ENCODE assay signal across 25 cellular contexts in the genomic region with DNA sequence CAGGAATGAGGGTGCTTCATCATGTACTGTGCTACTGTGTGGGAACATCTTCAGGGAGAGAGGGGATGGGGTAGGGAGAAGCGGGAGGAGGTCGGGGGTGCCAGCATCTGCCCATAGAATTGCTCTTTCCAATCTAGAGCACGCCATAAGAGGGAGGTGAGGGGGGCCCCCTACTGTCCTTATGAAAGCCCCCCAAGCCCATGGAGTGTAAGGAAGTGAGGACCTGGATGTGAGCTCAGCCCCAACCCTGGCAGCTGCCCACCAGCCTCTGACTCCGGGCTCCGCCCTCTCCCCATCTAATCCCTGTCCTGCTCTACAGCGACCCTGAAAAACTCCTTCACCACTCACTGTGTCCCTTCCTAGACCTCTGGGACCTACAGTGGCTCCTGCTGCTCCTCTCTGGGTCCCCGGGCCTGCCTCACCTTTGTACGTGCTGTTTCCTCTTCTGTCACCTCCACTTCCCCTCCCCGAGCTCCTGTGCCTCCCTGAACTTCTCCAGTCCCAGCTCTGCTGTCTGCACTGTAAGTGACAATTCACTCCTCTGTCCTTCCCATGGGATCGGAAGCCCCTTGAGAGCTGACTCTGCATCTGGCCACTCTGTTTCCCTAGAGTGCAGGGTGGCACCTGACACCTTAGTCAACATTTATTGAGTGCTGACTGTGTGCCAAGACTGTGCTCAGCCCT.
DNase-seq lines count a peak whose midpoint lies in the region; TF ChIP-seq lines count a peak whose summit lies in the region.
"Had no signal": no experiment of that assay in that cellular context is flagged by ENCODE, and none has a peak within 500 bp of the region (broad histone marks: within the 10 kb centered on the region; RNA-seq: fewer than 3 reads in every experiment).

No MANE protein-coding gene starts in this region.

- CTCF ChIA-PET in SK-N-SH (lab: Yijun Ruan, JAX), result interaction anchor here (0.6 to 0.9 kb wide), 2 partner anchors 90 to 180 kb away, joined by 3 read pairs; no protein-coding TSS in a partner anchor

- H2AFZ ChIP-seq in SK-N-SH (ENCODE audit: low read depth), result no peak overlapping the region

- H4K20me1 ChIP-seq in SK-N-SH (ENCODE audit: insufficient read depth), result no peaks in the 10 kb centered on the region

- no peaks in the 10 kb centered on the region for H3K36me3 Mint-ChIP-seq in endodermal cell (ENCODE audit: low read depth)
- H3K36me3 Mint-ChIP-seq: activated naive CD4-positive, alpha-beta T cell treated with anti-CD3 and anti-CD28 coated beads, Interleukin-2, amount 50 U/mL, for 24 hours; CD4-positive, alpha-beta memory T cell; type B pancreatic cell had no signal

- H3K27me3 ChIP-seq in endodermal cell (ENCODE audit: control insufficient read depth, insufficient read depth, low read length, poor library complexity, severe bottlenecking), result no peaks in the 10 kb centered on the region
- no peaks in the 10 kb centered on the region; the same call in 1 of the 2 replicates for H3K27me3 ChIP-seq in SK-N-SH (ENCODE audit: insufficient read depth)

- peaks cover 8% of the 10 kb centered on the region for H3K9me3 Mint-ChIP-seq in endodermal cell
- H3K9me3 Mint-ChIP-seq: activated naive CD4-positive, alpha-beta T cell treated with anti-CD3 and anti-CD28 coated beads, Interleukin-2, amount 50 U/mL, for 24 hours; CD4-positive, alpha-beta memory T cell; nephron progenitor cell; T-helper 2 cell treated with Interferon-gamma antibody and Interleukin-4, amounts not matched to agents 5 μg/mL and 100 μg/mL, for 36 hours; type B pancreatic cell had no signal

- no peak for TF ChIP-seq RAD21 in SK-N-SH (IDR thresholded peaks at IDR 0.05; ENCODE audit: low read length)

- POLR2A ChIA-PET in SK-N-SH (lab: Yijun Ruan, JAX), result no interaction called here

- H3K79me2 ChIP-seq in SK-N-SH (ENCODE audit: insufficient read depth), result no peaks in the 10 kb centered on the region

- no peaks in the 10 kb centered on the region for H3K9me2 ChIP-seq in SK-N-SH

- H3K27ac ChIP-seq in endodermal cell (ENCODE audit: low read depth, low read length), result no peak overlapping the region
- no peak overlapping the region for H3K27ac ChIP-seq in SK-N-SH (ENCODE audit: low read depth in 2 of 2, low read length in 1 of 2)
- H3K27ac ChIP-seq: gastroesophageal sphincter, psoas muscle had no signal

- no peak overlapping the region for H3K27ac Mint-ChIP-seq in endodermal cell
- H3K27ac Mint-ChIP-seq: activated naive CD4-positive, alpha-beta T cell treated with anti-CD3 and anti-CD28 coated beads, Interleukin-2, amount 50 U/mL, for 24 hours; CD4-positive, alpha-beta memory T cell; nephron progenitor cell; T-helper 2 cell treated with Interferon-gamma antibody and Interleukin-4, amounts not matched to agents 5 μg/mL and 100 μg/mL, for 36 hours; type B pancreatic cell had no signal

- TF ChIP-seq CTCF in endodermal cell (conservative IDR thresholded peaks at IDR 0.05) (no peak), SK-N-SH (IDR thresholded peaks at IDR 0.05) (no peak)

- no peak for TF ChIP-seq EP300 in SK-N-SH (IDR thresholded peaks at IDR 0.05; ENCODE audit: borderline replicate concordance in 1 of 2, low read depth in 1 of 2, low read length in 1 of 2)

- 90 to 96% methylated on average over 2 to 10 of the region's 10 CpGs for WGBS in endodermal cell (ENCODE audit: insufficient coverage in 1 of 2, insufficient read length in 1 of 2), 2 experiments
- WGBS in SK-N-SH (ENCODE audit: low lambda C conversion rate), result 40% methylated on average over 9 of the region's 10 CpGs

- H3K9me3 ChIP-seq in endodermal cell (ENCODE audit: control insufficient read depth, low read length), result peaks cover 6% of the 10 kb centered on the region
- H3K9me3 ChIP-seq in SK-N-SH, result no peaks in the 10 kb centered on the region
- H3K9me3 ChIP-seq: gastroesophageal sphincter, mucosa of descending colon, psoas muscle had no signal

- intact Hi-C loops in posterior vena cava (cut with DNase I), result no loop called here

- H3K9ac ChIP-seq in endodermal cell (ENCODE audit: extremely low read depth, low read length, poor library complexity, severe bottlenecking) (no peak overlapping the region), SK-N-SH (no peak overlapping the region)

- H3K4me1 Mint-ChIP-seq in endodermal cell, result peaks cover 13% of the 10 kb centered on the region
- H3K4me1 Mint-ChIP-seq: activated naive CD4-positive, alpha-beta T cell treated with anti-CD3 and anti-CD28 coated beads, Interleukin-2, amount 50 U/mL, for 24 hours; CD4-positive, alpha-beta memory T cell had no signal

- no peak overlapping the region for H3K4me3 ChIP-seq in endodermal cell (ENCODE audit: low read length)
- no peak overlapping the region for H3K4me3 ChIP-seq in SK-N-SH (ENCODE audit: low read depth in 2 of 2, low read length in 1 of 2)
- H3K4me3 ChIP-seq: gastroesophageal sphincter, mucosa of descending colon, psoas muscle had no signal

- H3K4me1 ChIP-seq in endodermal cell (ENCODE audit: control insufficient read depth, insufficient read depth, low read length) (peaks cover 3% of the 10 kb centered on the region), SK-N-SH (ENCODE audit: control insufficient read depth in 1 of 2, insufficient read depth in 2 of 2, low read depth in 1 of 2, low read length in 1 of 2) (peaks cover 0 to 31% of the 10 kb centered on the region in 2 experiments; a peak in 1 of 4 replicates)
- H3K4me1 ChIP-seq: psoas muscle had no signal

- DNase-seq in NCI-H345 (lab: John Stamatoyannopoulos, UW), result peak; percentile 14
- DNase-seq in NCI-H345 treated with DMSO at 0.1 percent for 48 hours (lab: John Stamatoyannopoulos, UW; ENCODE audit: unreplicated experiment), result no peak
- DNase-seq in NCI-H2171 treated with DMSO at 0.1 percent for 48 hours (lab: John Stamatoyannopoulos, UW), result peak; percentile 90
- DNase-seq in endodermal cell, result peak; percentile 29
- peak; percentile 58 for DNase-seq in posterior vena cava (ENCODE audit: low spot score)
- DNase-seq in hypothalamus (lab: John Stamatoyannopoulos, UW), result no peak
- no peak for DNase-seq in SK-N-SH
- no peak for DNase-seq in HPDE6-E6E7 (ENCODE audit: extremely low spot score)
- DNase-seq: activated CD4-positive, alpha-beta T cell treated with anti-CD3 and anti-CD28 coated beads for 48 hours; AML-193; CD4-positive, alpha-beta memory T cell; cortex of kidney; DMS 273 treated with DMSO at 0.1 percent for 48 hours; IMR-90; mucosa of descending colon; NCI-H1105 treated with DMSO at 0.1 percent for 48 hours; NCI-H226; nephron progenitor cell; psoas muscle; RPMI8226; stimulated activated CD8-positive, alpha-beta memory T cell treated with anti-CD3 and anti-CD28 coated beads, Interleukin-4, amount 100 ng/mL, for 48 hours had no signal

- no peak overlapping the region for H3K4me2 ChIP-seq in SK-N-SH

- H3K36me3 ChIP-seq in endodermal cell (ENCODE audit: control insufficient read depth, insufficient read depth, low read length) (no peaks in the 10 kb centered on the region), SK-N-SH (replicated peaks in 1 of 2; ENCODE audit: control insufficient read depth in 1 of 2, insufficient read depth in 2 of 2, low read length in 1 of 2) (no peaks in the 10 kb centered on the region)
- H3K36me3 ChIP-seq: gastroesophageal sphincter had no signal

- no peak overlapping the region for H3K4me3 Mint-ChIP-seq in endodermal cell
- H3K4me3 Mint-ChIP-seq: activated naive CD4-positive, alpha-beta T cell treated with anti-CD3 and anti-CD28 coated beads, Interleukin-2, amount 50 U/mL, for 24 hours; CD4-positive, alpha-beta memory T cell; nephron progenitor cell; T-helper 2 cell treated with Interferon-gamma antibody and Interleukin-4, amounts not matched to agents 5 μg/mL and 100 μg/mL, for 36 hours; type B pancreatic cell had no signal

- peaks cover 5% of the 10 kb centered on the region for H3K27me3 Mint-ChIP-seq in endodermal cell (ENCODE audit: insufficient read depth)

- H3F3A ChIP-seq in SK-N-SH (replicated peaks; ENCODE audit: insufficient read depth), result no peaks in the 10 kb centered on the region

TF ChIP-seq in SK-N-SH, 30 proteins besides CTCF, POLR2A, EP300 and RAD21 (continues in another document):
- TF ChIP-seq NRF1 (IDR thresholded peaks at IDR 0.05; ENCODE audit: low read depth, low read length), result no peak
- TF ChIP-seq, protein P1, sequence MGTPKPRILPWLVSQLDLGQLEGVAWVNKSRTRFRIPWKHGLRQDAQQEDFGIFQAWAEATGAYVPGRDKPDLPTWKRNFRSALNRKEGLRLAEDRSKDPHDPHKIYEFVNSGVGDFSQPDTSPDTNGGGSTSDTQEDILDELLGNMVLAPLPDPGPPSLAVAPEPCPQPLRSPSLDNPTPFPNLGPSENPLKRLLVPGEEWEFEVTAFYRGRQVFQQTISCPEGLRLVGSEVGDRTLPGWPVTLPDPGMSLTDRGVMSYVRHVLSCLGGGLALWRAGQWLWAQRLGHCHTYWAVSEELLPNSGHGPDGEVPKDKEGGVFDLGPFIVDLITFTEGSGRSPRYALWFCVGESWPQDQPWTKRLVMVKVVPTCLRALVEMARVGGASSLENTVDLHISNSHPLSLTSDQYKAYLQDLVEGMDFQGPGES (IDR thresholded peaks at IDR 0.05; ENCODE audit: low read depth, low read length), result no peak
- no peak for TF ChIP-seq JUND (IDR thresholded peaks at IDR 0.05)
- TF ChIP-seq, protein P2, sequence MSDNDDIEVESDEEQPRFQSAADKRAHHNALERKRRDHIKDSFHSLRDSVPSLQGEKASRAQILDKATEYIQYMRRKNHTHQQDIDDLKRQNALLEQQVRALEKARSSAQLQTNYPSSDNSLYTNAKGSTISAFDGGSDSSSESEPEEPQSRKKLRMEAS (IDR thresholded peaks at IDR 0.05; ENCODE audit: low read depth), result no peak
- TF ChIP-seq, protein P3, sequence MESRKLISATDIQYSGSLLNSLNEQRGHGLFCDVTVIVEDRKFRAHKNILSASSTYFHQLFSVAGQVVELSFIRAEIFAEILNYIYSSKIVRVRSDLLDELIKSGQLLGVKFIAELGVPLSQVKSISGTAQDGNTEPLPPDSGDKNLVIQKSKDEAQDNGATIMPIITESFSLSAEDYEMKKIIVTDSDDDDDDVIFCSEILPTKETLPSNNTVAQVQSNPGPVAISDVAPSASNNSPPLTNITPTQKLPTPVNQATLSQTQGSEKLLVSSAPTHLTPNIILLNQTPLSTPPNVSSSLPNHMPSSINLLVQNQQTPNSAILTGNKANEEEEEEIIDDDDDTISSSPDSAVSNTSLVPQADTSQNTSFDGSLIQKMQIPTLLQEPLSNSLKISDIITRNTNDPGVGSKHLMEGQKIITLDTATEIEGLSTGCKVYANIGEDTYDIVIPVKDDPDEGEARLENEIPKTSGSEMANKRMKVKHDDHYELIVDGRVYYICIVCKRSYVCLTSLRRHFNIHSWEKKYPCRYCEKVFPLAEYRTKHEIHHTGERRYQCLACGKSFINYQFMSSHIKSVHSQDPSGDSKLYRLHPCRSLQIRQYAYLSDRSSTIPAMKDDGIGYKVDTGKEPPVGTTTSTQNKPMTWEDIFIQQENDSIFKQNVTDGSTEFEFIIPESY (IDR thresholded peaks at IDR 0.05; ENCODE audit: borderline replicate concordance, low read depth), result no peak
- TF ChIP-seq MXI1 (IDR thresholded peaks at IDR 0.05; ENCODE audit: low read depth, low read length), result no peak

Comparison
In these comparisons a context has a peak if more than half of its experiments do, and no peak if none do; other contexts are left out.
1. DNase-seq: peak in NCI-H345 (single experiment), NCI-H2171 treated with DMSO at 0.1 percent for 48 hours (single experiment), endodermal cell (single experiment) and posterior vena cava (single experiment); none in NCI-H345 treated with DMSO at 0.1 percent for 48 hours (single experiment), hypothalamus (0 of 51), SK-N-SH (single experiment) and HPDE6-E6E7 (single experiment).